27 cellular contexts compared by ENCODE assay signal in genomic region chr22:47602732-47603131, GRCh38.
"Had no signal": no experiment of that assay in that cellular context is flagged by ENCODE, and none has a peak within 500 bp of the region (broad histone marks: within the 10 kb centered on the region; RNA-seq: fewer than 3 reads in every experiment).

No MANE protein-coding gene starts in this region.

- H3K9me3 ChIP-seq: Peyer's patch, SJSA1 had no signal

- H3K9me3 Mint-ChIP-seq: activated CD4-positive, alpha-beta T cell treated with anti-CD3 and anti-CD28 coated beads, Interleukin-2, amount 10 ng/mL, durations not matched to agents 24 days and 14 days; activated naive CD4-positive, alpha-beta T cell treated with anti-CD3 and anti-CD28 coated beads for 36 hours; activated T-helper 17 cell treated with anti-CD3 and anti-CD28 coated beads, Interleukin-2, amount 50 U/mL, for 72 hours; T-cell had no signal

- H3K4me3 ChIP-seq: Peyer's patch, SJSA1 had no signal

- H3K27me3 Mint-ChIP-seq: activated CD4-positive, alpha-beta T cell treated with anti-CD3 and anti-CD28 coated beads, Interleukin-2, amount 10 ng/mL, durations not matched to agents 24 days and 14 days had no signal

- H3K4me3 Mint-ChIP-seq: activated B cell treated with CpG ODN at 0.5 μM for 24 hours; activated CD4-positive, alpha-beta T cell treated with anti-CD3 and anti-CD28 coated beads, Interleukin-2, amount 10 ng/mL, durations not matched to agents 24 days and 14 days; activated naive CD4-positive, alpha-beta T cell treated with anti-CD3 and anti-CD28 coated beads for 36 hours; activated naive CD8-positive, alpha-beta T cell; activated T-helper 17 cell treated with anti-CD3 and anti-CD28 coated beads, Interleukin-2, amount 50 U/mL, for 72 hours; brain; T-cell had no signal

- H3K4me1 Mint-ChIP-seq: activated B cell treated with CpG ODN at 0.5 μM for 24 hours; activated CD4-positive, alpha-beta T cell treated with anti-CD3 and anti-CD28 coated beads, Interleukin-2, amount 10 ng/mL, durations not matched to agents 24 days and 14 days; activated T-helper 17 cell treated with anti-CD3 and anti-CD28 coated beads, Interleukin-2, amount 50 U/mL, for 72 hours; T-cell had no signal

- H3K36me3 ChIP-seq: Peyer's patch, SJSA1 had no signal

- H3K27me3 ChIP-seq: Peyer's patch, SJSA1 had no signal

- H3K4me1 ChIP-seq: Peyer's patch, SJSA1 had no signal

- H3K27ac Mint-ChIP-seq: activated B cell treated with CpG ODN at 0.5 μM for 24 hours; activated CD4-positive, alpha-beta T cell treated with anti-CD3 and anti-CD28 coated beads, Interleukin-2, amount 10 ng/mL, durations not matched to agents 24 days and 14 days; activated naive CD4-positive, alpha-beta T cell treated with anti-CD3 and anti-CD28 coated beads for 36 hours; activated naive CD8-positive, alpha-beta T cell; activated T-helper 17 cell treated with anti-CD3 and anti-CD28 coated beads, Interleukin-2, amount 50 U/mL, for 72 hours; brain; T-cell had no signal

- ATAC-seq: activated T-helper 17 cell treated with anti-CD3 and anti-CD28 coated beads, Interleukin-2, amount 50 U/mL, for 72 hours; T-cell had no signal

- DNase-seq: activated B cell treated with CpG ODN at 0.5 μM for 24 hours; activated CD4-positive, alpha-beta T cell treated with anti-CD3 and anti-CD28 coated beads for 1 hour; activated CD4-positive, alpha-beta T cell treated with anti-CD3 and anti-CD28 coated beads, Interleukin-2, amount 10 ng/mL, durations not matched to agents 24 days and 14 days; activated CD4-positive, alpha-beta T cell treated with anti-CD3 and anti-CD28 coated beads, Interleukin-2, amount 50 U/mL, for 48 hours; activated gamma-delta T cell; activated naive CD4-positive, alpha-beta T cell treated with anti-CD3 and anti-CD28 coated beads for 36 hours; activated T-cell treated with anti-CD3 and anti-CD28 coated beads for 4 hours; activated T-cell treated with anti-CD3 and anti-CD28 coated beads, Interleukin-2, amount 50 U/mL, for 48 hours; amygdala; Kasumi-1; KBM-7; NCI-H1105 treated with DMSO at 0.1 percent for 48 hours; NCI-H1436 treated with DMSO at 0.1 percent for 48 hours; NCI-H187; NCI-H2081; NCI-H510A treated with DMSO at 0.1 percent for 48 hours; NCI-H69; NK-92 treated with Interleukin-12 subunit alpha and Interleukin-12 subunit beta, amount 100 ng/mL, for 24 hours; Peyer's patch; SHP77; T-cell; T-helper 2 cell; T1000 had no signal

- H3K27ac ChIP-seq: Peyer's patch, SJSA1 had no signal

- H3K36me3 Mint-ChIP-seq: activated naive CD8-positive, alpha-beta T cell; brain; T-cell had no signal
